In the genomic region with DNA sequence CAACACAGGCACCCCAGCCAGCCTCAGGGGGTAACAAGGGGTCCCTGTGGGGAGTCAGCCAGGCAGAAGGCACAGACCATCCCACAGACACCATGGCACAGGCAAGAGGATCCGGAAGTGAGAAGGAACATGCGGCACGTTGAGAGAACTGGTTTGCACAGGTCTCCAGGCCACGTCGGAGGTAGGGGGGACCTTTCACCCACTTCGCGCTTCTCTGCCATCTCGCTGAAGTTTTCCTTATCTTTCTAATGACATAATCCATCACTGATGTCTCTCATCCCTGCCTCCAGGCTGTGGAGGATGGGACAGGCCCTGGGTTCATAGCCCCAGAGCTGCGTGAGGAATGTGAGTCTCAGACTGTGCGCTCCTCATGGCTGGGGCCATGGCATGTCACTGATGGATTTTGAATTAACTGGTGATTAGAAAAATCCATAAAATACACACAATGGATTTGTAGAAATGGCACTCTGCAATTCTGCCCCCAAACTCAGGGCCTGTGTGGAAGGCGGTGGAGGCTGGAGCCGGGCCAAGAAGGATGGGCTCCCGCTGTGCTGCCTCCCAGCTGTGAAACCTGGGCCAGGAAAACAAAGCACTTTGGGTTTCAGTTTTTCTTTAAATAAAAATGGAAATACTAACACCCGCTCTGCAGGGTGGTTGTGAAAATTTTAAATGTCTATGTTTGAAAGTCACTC, we compare ENCODE assay signal across 26 cellular contexts.
DNase-seq lines count a peak whose midpoint lies in the region; ATAC-seq and TF ChIP-seq lines count a peak whose summit lies in the region.
"Had no signal": no experiment of that assay in that cellular context is flagged by ENCODE, and none has a peak within 500 bp of the region (broad histone marks: within the 10 kb centered on the region; RNA-seq: fewer than 3 reads in every experiment).

No MANE protein-coding gene starts in this region.

- H3K36me3 Mint-ChIP-seq in GM23338 (ENCODE audit: low read depth) (peaks cover 5% of the 10 kb centered on the region; the same call in 1 of the 3 replicates), neural progenitor cell (no peaks in the 10 kb centered on the region), T-helper 17 cell (ENCODE audit: low read depth) (no peaks in the 10 kb centered on the region)

- H3K9me3 Mint-ChIP-seq in GM23338 (peaks cover 10% of the 10 kb centered on the region), neural progenitor cell (peaks cover 16% of the 10 kb centered on the region)

- H3K27me3 ChIP-seq in GM23338 (ENCODE audit: insufficient read depth), result no peaks in the 10 kb centered on the region
- H3K27me3 ChIP-seq in neural progenitor cell, result no peaks in the 10 kb centered on the region
- H3K27me3 ChIP-seq: tibial nerve had no signal

- H4K20me1 ChIP-seq in GM23338 (replicated peaks; ENCODE audit: insufficient read depth) (no peaks in the 10 kb centered on the region), neural progenitor cell (ENCODE audit: low read depth) (no peaks in the 10 kb centered on the region)

- H3K27me3 Mint-ChIP-seq in GM23338 (ENCODE audit: insufficient read depth, low read depth, poor library complexity), result peaks cover 2% of the 10 kb centered on the region
- peaks cover 12% of the 10 kb centered on the region for H3K27me3 Mint-ChIP-seq in neural progenitor cell (ENCODE audit: insufficient read depth, low read depth)
- H3K27me3 Mint-ChIP-seq in T-helper 17 cell, result no peaks in the 10 kb centered on the region
- H3K27me3 Mint-ChIP-seq: activated T-helper 17 cell treated with anti-CD3 and anti-CD28 coated beads, Interleukin-2, amount 50 U/mL, for 72 hours; central memory CD8-positive, alpha-beta T cell; IgD-negative memory B cell; stimulated activated naive CD8-positive, alpha-beta T cell treated with anti-CD3 and anti-CD28 coated beads, Interleukin-15, Interleukin-2, amounts not matched to agents 100 ng/mL and 50 ng/mL, for 24 hours had no signal

- H3F3A ChIP-seq in GM23338 (replicated peaks; ENCODE audit: low read depth), result no peaks in the 10 kb centered on the region
- H3F3A ChIP-seq in neural progenitor cell (ENCODE audit: low read depth), result no peaks in the 10 kb centered on the region

- H2AFZ ChIP-seq in GM23338 (no peak overlapping the region), neural progenitor cell (replicated peaks) (no peak overlapping the region)

- H3K27ac ChIP-seq in GM23338 (ENCODE audit: low read depth) (no peak overlapping the region), neural progenitor cell (no peak overlapping the region)
- H3K27ac ChIP-seq: lower lobe of right lung, psoas muscle, tibial nerve had no signal

- no peaks in the 10 kb centered on the region for H3K36me3 ChIP-seq in GM23338 (ENCODE audit: insufficient read depth)
- no peaks in the 10 kb centered on the region for H3K36me3 ChIP-seq in neural progenitor cell
- H3K36me3 ChIP-seq: lower lobe of right lung, tibial nerve had no signal

- no peak overlapping the region for H3K4me3 Mint-ChIP-seq in GM23338
- H3K4me3 Mint-ChIP-seq in neural progenitor cell, result no peak overlapping the region
- no peak overlapping the region for H3K4me3 Mint-ChIP-seq in T-helper 17 cell
- H3K4me3 Mint-ChIP-seq: activated T-helper 17 cell treated with anti-CD3 and anti-CD28 coated beads, Interleukin-2, amount 50 U/mL, for 72 hours; central memory CD8-positive, alpha-beta T cell; IgD-negative memory B cell; stimulated activated naive CD8-positive, alpha-beta T cell treated with anti-CD3 and anti-CD28 coated beads, Interleukin-15, Interleukin-2, amounts not matched to agents 100 ng/mL and 50 ng/mL, for 24 hours; WTC11 had no signal

- H3K9me3 ChIP-seq in neural progenitor cell (ENCODE audit: low read depth) (no peaks in the 10 kb centered on the region), T-helper 17 cell (ENCODE audit: control insufficient read depth, low read length, poor library complexity, severe bottlenecking) (no peaks in the 10 kb centered on the region)
- H3K9me3 ChIP-seq: psoas muscle had no signal

- DNase-seq in NCI-H1417 (lab: John Stamatoyannopoulos, UW), result peak; percentile 32 to 62 (median 49)
- DNase-seq in NCI-H1417 treated with DMSO at 0.1 percent for 48 hours (lab: John Stamatoyannopoulos, UW), result no peak
- DNase-seq in GM23338 (ENCODE audit: low spot score), result no peak
- peak; percentile 20 for DNase-seq in astrocyte of the hippocampus (ENCODE audit: low read depth, low spot score)
- DNase-seq in neural progenitor cell (ENCODE audit: low spot score), result no peak
- no peak for DNase-seq in T-helper 17 cell
- no peak for DNase-seq in superior temporal gyrus (ENCODE audit: extremely low spot score)
- DNase-seq: activated CD4-positive, alpha-beta T cell treated with anti-CD3 and anti-CD28 coated beads, Interleukin-2, amount 50 U/mL, for 4 hours; activated CD8-positive, alpha-beta memory T cell treated with anti-CD3 and anti-CD28 coated beads, Interleukin-2, amount 50 U/mL, for 48 hours; AML-193; anterior cingulate cortex; EL; kidney; lower lobe of right lung; NCI-H1105; NCI-H526; psoas muscle; stimulated activated CD4-positive, alpha-beta T cell treated with anti-CD3 and anti-CD28 coated beads, Interleukin-15, amount 100 ng/mL, for 24 hours had no signal

- H3K27ac Mint-ChIP-seq in GM23338 (no peak overlapping the region), neural progenitor cell (peak overlapping the region; percentile 66), T-helper 17 cell (no peak overlapping the region)
- H3K27ac Mint-ChIP-seq: activated naive CD4-positive, alpha-beta T cell treated with anti-CD3 and anti-CD28 coated beads, Interleukin-2, amount 50 U/mL, for 72 hours; activated T-helper 17 cell treated with anti-CD3 and anti-CD28 coated beads, Interleukin-2, amount 50 U/mL, for 72 hours; IgD-negative memory B cell; stimulated activated naive CD8-positive, alpha-beta T cell treated with anti-CD3 and anti-CD28 coated beads, Interleukin-15, Interleukin-2, amounts not matched to agents 100 ng/mL and 50 ng/mL, for 24 hours; WTC11 had no signal

- TF ChIP-seq CTCF in GM23338 (conservative IDR thresholded peaks at IDR 0.05; ENCODE audit: low read depth in 2 of 2), result no peak
- TF ChIP-seq CTCF in neural progenitor cell (IDR thresholded peaks at IDR 0.05), result no peak

- H3K4me1 ChIP-seq in GM23338 (ENCODE audit: insufficient read depth), result no peaks in the 10 kb centered on the region
- H3K4me1 ChIP-seq in neural progenitor cell, result no peaks in the 10 kb centered on the region
- H3K4me1 ChIP-seq: lower lobe of right lung, psoas muscle, tibial nerve had no signal

- no peak overlapping the region for H3K9ac ChIP-seq in neural progenitor cell

- ATAC-seq in GM23338 (peak; percentile 67), T-helper 17 cell (no peak), HG02759 (IDR thresholded peaks at IDR 0.05; ENCODE audit: unreplicated experiment) (no peak)
- ATAC-seq: activated naive CD4-positive, alpha-beta T cell treated with anti-CD3 and anti-CD28 coated beads, Interleukin-2, amount 50 U/mL, for 72 hours; activated T-helper 17 cell treated with anti-CD3 and anti-CD28 coated beads, Interleukin-2, amount 50 U/mL, for 72 hours; lower lobe of right lung; psoas muscle; WTC11 had no signal

- H3K4me3 ChIP-seq in GM23338 (no peak overlapping the region), neural progenitor cell (no peak overlapping the region)
- H3K4me3 ChIP-seq: lower lobe of right lung, psoas muscle, tibial nerve had no signal

- H3K4me1 Mint-ChIP-seq in GM23338, result peaks cover 8% of the 10 kb centered on the region
- peaks cover 13% of the 10 kb centered on the region for H3K4me1 Mint-ChIP-seq in neural progenitor cell
- no peaks in the 10 kb centered on the region for H3K4me1 Mint-ChIP-seq in T-helper 17 cell
- H3K4me1 Mint-ChIP-seq: activated T-helper 17 cell treated with anti-CD3 and anti-CD28 coated beads, Interleukin-2, amount 50 U/mL, for 72 hours had no signal

- no peaks in the 10 kb centered on the region for H3K9me2 ChIP-seq in GM23338 (ENCODE audit: insufficient read depth)

- H3K4me2 ChIP-seq in GM23338 (no peak overlapping the region), neural progenitor cell (no peak overlapping the region)

- H3K79me2 ChIP-seq in GM23338 (replicated peaks; ENCODE audit: insufficient read depth), result no peaks in the 10 kb centered on the region
- no peaks in the 10 kb centered on the region for H3K79me2 ChIP-seq in neural progenitor cell (ENCODE audit: low read depth)

Comparison
In these comparisons a context has a peak if more than half of its experiments do, and no peak if none do; other contexts are left out.
1. DNase-seq: peak in NCI-H1417 (3 of 3) and astrocyte of the hippocampus (single experiment); none in NCI-H1417 treated with DMSO at 0.1 percent for 48 hours (single experiment), GM23338 (single experiment), neural progenitor cell (single experiment), T-helper 17 cell (0 of 3) and superior temporal gyrus (single experiment).